Comparison of ENCODE assay signal across 8 cellular contexts in genomic region chr5:56480305-56481146, GRCh38.
DNase-seq lines count a peak whose midpoint lies in the region; ATAC-seq, FAIRE-seq and TF ChIP-seq lines count a peak whose summit lies in the region.

No MANE protein-coding gene starts in this region.

- TF ChIP-seq CTCF in bronchial epithelial cell (IDR thresholded peaks at IDR 0.05; ENCODE audit: insufficient read depth, low read length, severe bottlenecking) (no peak), retinal pigment epithelial cell (conservative IDR thresholded peaks at IDR 0.05; ENCODE audit: low read depth, low read length) (no peak)

- DNase-seq in CD1c-positive myeloid dendritic cell (ENCODE audit: extremely low spot score) (peak; percentile 33), H54 (ENCODE audit: insufficient read length, low spot score) (peak; percentile 32), SJSA1 (ENCODE audit: low read depth in 1 of 2, low spot score in 2 of 2) (peak; percentile 53 to 56), bronchial epithelial cell (ENCODE audit: low read depth) (peak; percentile 50), iPS-NIHi7 (ENCODE audit: extremely low spot score) (peak; percentile 68), retinal pigment epithelial cell (ENCODE audit: low read depth) (peak; percentile 66)

- H3K9me3 ChIP-seq in SJSA1 (replicated peaks) = no peaks in the 10 kb centered on the region

- FAIRE-seq in H54 (lab: Jason Lieb, UNC) (no peak), bronchial epithelial cell (lab: Jason Lieb, UNC) (no peak)

- no peak; the same call in 1 of the 2 replicates for TF ChIP-seq POLR2A in H54 (IDR thresholded peaks at IDR 0.05; ENCODE audit: low read depth, low read length)

- H3K27ac ChIP-seq in SJSA1 = peak overlapping the region; percentile 61

- ATAC-seq in HG03135 (IDR thresholded peaks at IDR 0.05; ENCODE audit: unreplicated experiment) = no peak
- no peak for ATAC-seq in HG02840 (IDR thresholded peaks at IDR 0.05; ENCODE audit: low FRiP score, unreplicated experiment)

- no peaks in the 10 kb centered on the region for H3K27me3 ChIP-seq in SJSA1 (replicated peaks)
- no peaks in the 10 kb centered on the region for H3K27me3 ChIP-seq in bronchial epithelial cell (ENCODE audit: control insufficient read depth, insufficient read depth, low read length)

- H3K4me3 ChIP-seq in SJSA1 (peak overlapping the region; percentile 45), bronchial epithelial cell (ENCODE audit: low read depth, low read length) (peak overlapping the region; percentile 54), retinal pigment epithelial cell (ENCODE audit: low read length) (peak overlapping the region; percentile 63)

- peaks cover 25% of the 10 kb centered on the region for H3K4me1 ChIP-seq in SJSA1 (replicated peaks)

- no peaks in the 10 kb centered on the region for H3K36me3 ChIP-seq in SJSA1
- no peaks in the 10 kb centered on the region for H3K36me3 ChIP-seq in bronchial epithelial cell (ENCODE audit: control insufficient read depth, insufficient read depth, low read length)
